ENCODE assay signal across 8 cellular contexts in the genomic region with DNA sequence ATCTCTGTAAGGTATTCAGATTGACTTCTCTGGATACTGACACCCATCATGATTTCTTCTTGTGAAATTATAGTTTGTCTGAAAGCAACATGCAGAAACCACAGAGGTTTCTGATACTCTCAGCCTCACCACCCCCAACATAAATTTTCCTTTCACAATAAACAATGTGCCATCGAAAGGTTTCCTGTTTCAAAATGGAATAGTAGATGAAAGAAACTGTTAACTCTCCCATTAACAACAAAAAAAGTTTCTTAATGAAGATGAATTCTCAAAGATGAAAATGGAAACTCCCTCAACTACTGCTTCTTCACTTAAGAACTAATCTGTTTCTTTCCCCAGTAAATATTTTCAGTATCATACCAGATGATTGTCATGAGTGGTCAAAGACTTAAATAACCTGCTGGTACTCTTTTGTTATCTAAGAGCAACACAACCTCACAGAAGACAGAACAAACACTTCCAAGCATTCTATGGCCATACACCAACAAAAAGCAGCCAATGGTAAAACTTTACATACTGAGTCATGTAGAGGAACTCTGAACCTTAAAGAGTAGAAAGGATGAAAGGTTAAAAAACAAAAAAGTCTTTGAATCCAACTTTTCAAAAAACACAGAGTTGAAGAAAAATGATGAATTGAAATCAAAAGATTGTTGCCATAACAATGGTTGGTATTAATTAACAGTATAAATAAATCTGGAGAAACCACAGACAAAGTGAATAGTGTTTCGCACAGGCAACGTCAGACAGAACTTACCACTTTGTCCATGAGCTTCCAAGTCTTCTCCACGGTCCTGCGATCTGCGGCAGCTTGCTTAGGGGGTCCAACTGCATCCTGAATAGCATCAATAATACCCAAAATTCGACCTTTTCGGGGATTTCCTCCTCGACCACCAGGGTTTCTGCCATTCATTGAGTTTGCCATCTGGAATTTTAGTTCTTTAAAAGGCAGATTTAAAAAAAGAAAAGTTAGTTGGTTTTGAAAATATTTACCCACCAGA. TPM values are rescaled to one million over a fixed set of nuclear protein-coding genes. Genes with fewer than 3 reads are reported as not detected.
DNase-seq lines count a peak whose midpoint lies in the region; ATAC-seq and TF ChIP-seq lines count a peak whose summit lies in the region.

No MANE protein-coding gene starts in this region.

- H3K9me1 ChIP-seq in IMR-90 (ENCODE audit: insufficient read depth, low read length) = peaks cover 2% of the 10 kb centered on the region; the same call in 1 of the 2 replicates

- dilution Hi-C loops in IMR-90 (cut with HindIII; ENCODE audit: low sequenced_read_pairs, unreplicated experiment) = no loop called here

- no peak overlapping the region; a peak in 1 of 4 replicates for H4K8ac ChIP-seq in IMR-90 (ENCODE audit: low read depth in 2 of 2, low read length in 2 of 2)

- no peak for TF ChIP-seq CTCF in GM13976 (IDR thresholded peaks at IDR 0.05; ENCODE audit: borderline replicate concordance, control extremely low read depth, extremely low read depth, insufficient read depth, missing control alignments)
- no peak for TF ChIP-seq CTCF in IMR-90 (conservative IDR thresholded peaks at IDR 0.05; ENCODE audit: low read depth, low read length)
- TF ChIP-seq CTCF in ascending aorta (IDR thresholded peaks at IDR 0.05) = no peak
- TF ChIP-seq CTCF in left lung (IDR thresholded peaks at IDR 0.05) = no peak
- TF ChIP-seq CTCF in thyroid gland (IDR thresholded peaks at IDR 0.05) = no peak

- peak overlapping the region; percentile 66 for H3K4ac ChIP-seq in IMR-90 (ENCODE audit: low read depth, low read length)

- H3K4me2 ChIP-seq in IMR-90 (ENCODE audit: low read depth, low read length) = peak overlapping the region; percentile 83

- H3K9me3 ChIP-seq in IMR-90 (ENCODE audit: control insufficient read depth, insufficient read depth, low read length) (no peaks in the 10 kb centered on the region), ascending aorta (no peaks in the 10 kb centered on the region), left lung (no peaks in the 10 kb centered on the region), thyroid gland (no peaks in the 10 kb centered on the region)

- H2BK20ac ChIP-seq in IMR-90 (ENCODE audit: low read depth, low read length) = peak overlapping the region; percentile 75

- TSS peak; percentile 45 for BruUV-seq in IMR-90 (replicated peaks; lab: Mats Ljungman, UMichigan)

- H3K14ac ChIP-seq in IMR-90 (replicated peaks; ENCODE audit: low read depth, low read length) = peak overlapping the region; percentile 85

- H3K27me3 ChIP-seq in IMR-90 (ENCODE audit: control insufficient read depth, insufficient read depth, low read length) (no peaks in the 10 kb centered on the region), ascending aorta (no peaks in the 10 kb centered on the region), left lung (no peaks in the 10 kb centered on the region), thyroid gland (no peaks in the 10 kb centered on the region)

- H3K18ac ChIP-seq in IMR-90 (ENCODE audit: low read depth, low read length) = peak overlapping the region; percentile 22; the same call in 1 of the 2 replicates

- no peak for TF ChIP-seq RAD21 in IMR-90 (IDR thresholded peaks at IDR 0.05; ENCODE audit: low read length)

- 20% methylated on average over 1 of the region's 9 CpGs; no CpG with 5 or more reads in 1 of the 2 experiments for WGBS in IMR-90 (ENCODE audit: extremely low coverage in 2 of 2, insufficient read length in 1 of 2), 2 experiments
- 36 to 41% methylated on average over 9 of the region's 9 CpGs for WGBS in thyroid gland, 2 donors

- H2BK15ac ChIP-seq in IMR-90 (ENCODE audit: low read depth, low read length) = no peak overlapping the region

- peak overlapping the region; percentile 97; the same call in 1 of the 2 replicates for H3K23ac ChIP-seq in IMR-90 (ENCODE audit: low read depth, low read length)

- ATAC-seq in GM21576 (IDR thresholded peaks at IDR 0.05; ENCODE audit: unreplicated experiment) (peak; percentile 31), IMR-90 (ENCODE audit: low read depth) (no peak), left lung (no peak)

- H2BK120ac ChIP-seq in IMR-90 (ENCODE audit: low read depth, low read length) = peak overlapping the region; percentile 46; the same call in 1 of the 2 replicates

- H3K9ac ChIP-seq in IMR-90 (ENCODE audit: low read depth, low read length) = peak overlapping the region; percentile 85

- 0 out of 2 replicates have a peak overlapping the region, but pooled peaks have one; percentile 41 for H3K56ac ChIP-seq in IMR-90 (ENCODE audit: extremely low read depth, insufficient read depth, low read length)

- H4K20me1 ChIP-seq in IMR-90 (ENCODE audit: insufficient read depth, low read length) = 0 out of 2 replicates have a peak, but pooled peaks cover 7% of the 10 kb centered on the region

- POLR2A ChIA-PET in IMR-90 (lab: Charles Lee; ENCODE audit: unreplicated experiment) = interaction anchor here (0.6 kb wide), 2 partner anchors 181 to 309 kb away, joined by 3 to 5 read pairs; no protein-coding TSS in a partner anchor

- TF ChIP-seq POLR2A in IMR-90 (IDR thresholded peaks at IDR 0.05; ENCODE audit: low read depth, low read length) (peak; percentile 9; the same call in 1 of the 2 replicates), thyroid gland (IDR thresholded peaks at IDR 0.05) (no peak)

- DNase-seq in GM13976 (ENCODE audit: low spot score) (peak; percentile 48), IMR-90 (peak; percentile 40), ascending aorta (ENCODE audit: low spot score in 2 of 2) (no peak), left lung (no peak), thyroid gland (no peak), putamen (ENCODE audit: low spot score) (no peak), SHP77 treated with DMSO at 0.1 percent for 48 hours (lab: John Stamatoyannopoulos, UW) (no peak)

- in situ Hi-C loops in GM13976 (cut with MboI; ENCODE audit: low sequenced_read_pairs, unreplicated experiment) (loop anchor here (25.0 kb wide), 2 partner anchors 320 to 745 kb away; no protein-coding TSS in a partner anchor), IMR-90 (cut with MboI; ENCODE audit: low sequenced_read_pairs) (no loop called here)

- H4K5ac ChIP-seq in IMR-90 (ENCODE audit: low read depth, low read length) = no peak overlapping the region

- no peak overlapping the region for H2AK5ac ChIP-seq in IMR-90 (ENCODE audit: low read depth, low read length)

- CTCF ChIA-PET in IMR-90 (lab: Yijun Ruan, JAX) = no interaction called here

- peaks cover 15 to 48% of the 10 kb centered on the region in 2 experiments for H3K79me1 ChIP-seq in IMR-90 (ENCODE audit: low read depth in 1 of 2, low read length in 2 of 2)

- intact Hi-C loops in IMR-90 (cut with micrococcal nuclease) (loop anchor here (5.0 to 10.0 kb wide), 6 partner anchors 265 to 1198 kb away; no protein-coding TSS in a partner anchor), ascending aorta (cut with DNase I) (loop anchor here (5.0 to 10.0 kb wide), 4 partner anchors 132 to 500 kb away; a partner anchor contains a TSS), left lung (cut with DNase I) (no loop called here), thyroid gland (cut with DNase I) (no loop called here)

- peaks cover 2% of the 10 kb centered on the region; the same call in 1 of the 2 replicates for H3K4me1 ChIP-seq in IMR-90 (ENCODE audit: control insufficient read depth, insufficient read depth, low read length)
- peaks cover 0 to 25% of the 10 kb centered on the region in 2 donors for H3K4me1 ChIP-seq in ascending aorta
- peaks cover 18 to 54% of the 10 kb centered on the region in 2 donors for H3K4me1 ChIP-seq in left lung
- peaks cover 40 to 45% of the 10 kb centered on the region in 2 donors for H3K4me1 ChIP-seq in thyroid gland

- H3K27ac ChIP-seq in IMR-90 (ENCODE audit: insufficient read depth, low read length) = no peak overlapping the region
- H3K27ac ChIP-seq in ascending aorta = peak overlapping the region; percentile 31 to 99
- peak overlapping the region; percentile 92 to 98 for H3K27ac ChIP-seq in left lung
- peak overlapping the region; percentile 12 to 99 (median 99) for H3K27ac ChIP-seq in thyroid gland

- peak overlapping the region; percentile 78 for H3K4me3 ChIP-seq in IMR-90 (ENCODE audit: insufficient read depth, low read depth, low read length)
- peak overlapping the region; percentile 97 to 100 for H3K4me3 ChIP-seq in ascending aorta
- peak overlapping the region; percentile 76 to 90 for H3K4me3 ChIP-seq in left lung
- peak overlapping the region in 2 of 3 donors; percentile 83 to 93 for H3K4me3 ChIP-seq in thyroid gland (replicated peaks in 1 of 3)

- H2BK5ac ChIP-seq in IMR-90 (ENCODE audit: low read depth, low read length, poor library complexity, severe bottlenecking) = peak overlapping the region; percentile 78

- H2AFZ ChIP-seq in IMR-90 (replicated peaks; ENCODE audit: low read length, poor library complexity) = no peak overlapping the region

- H3K36me3 ChIP-seq in IMR-90 (ENCODE audit: control insufficient read depth, insufficient read depth, low read length) (peaks cover 2% of the 10 kb centered on the region; the same call in 1 of the 2 replicates), ascending aorta (peaks cover 0 to 8% of the 10 kb centered on the region in 2 donors), left lung (no peaks in the 10 kb centered on the region), thyroid gland (no peaks in the 10 kb centered on the region)

- peak overlapping the region; percentile 14; the same call in 1 of the 2 replicates for H4K91ac ChIP-seq in IMR-90 (ENCODE audit: insufficient read depth, low read depth, low read length)

- H2AK9ac ChIP-seq in IMR-90 (replicated peaks; ENCODE audit: low read depth, low read length, poor library complexity) = no peak overlapping the region

TF ChIP-seq in IMR-90, 13 proteins besides CTCF, POLR2A, EP300 and RAD21 (continues in another document):
- TF ChIP-seq CHD1 (IDR thresholded peaks at IDR 0.05; ENCODE audit: low read depth, low read length) (no peak), FOS (IDR thresholded peaks at IDR 0.05; ENCODE audit: low read depth, low read length) (no peak), RFX5 (IDR thresholded peaks at IDR 0.05; ENCODE audit: low read depth, low read length) (no peak), MAZ (IDR thresholded peaks at IDR 0.05; ENCODE audit: borderline replicate concordance, low read depth, low read length) (no peak), NFE2L2 (IDR thresholded peaks at IDR 0.05; ENCODE audit: low read depth, low read length) (no peak)
- TF ChIP-seq, protein P1, sequence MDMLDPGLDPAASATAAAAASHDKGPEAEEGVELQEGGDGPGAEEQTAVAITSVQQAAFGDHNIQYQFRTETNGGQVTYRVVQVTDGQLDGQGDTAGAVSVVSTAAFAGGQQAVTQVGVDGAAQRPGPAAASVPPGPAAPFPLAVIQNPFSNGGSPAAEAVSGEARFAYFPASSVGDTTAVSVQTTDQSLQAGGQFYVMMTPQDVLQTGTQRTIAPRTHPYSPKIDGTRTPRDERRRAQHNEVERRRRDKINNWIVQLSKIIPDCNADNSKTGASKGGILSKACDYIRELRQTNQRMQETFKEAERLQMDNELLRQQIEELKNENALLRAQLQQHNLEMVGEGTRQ (IDR thresholded peaks at IDR 0.05; ENCODE audit: low read depth, low read length) = no peak

RNA-seq across cellular contexts. Expression of a gene that starts 1.9 kb away (rescaled TPM):
- total RNA-seq in IMR-90 (2012; rRNA removed) = 20.1 and 28.6 TPM in 2 replicates
- 10.1 and 10.2 TPM in 2 replicates for polyA plus RNA-seq in IMR-90 (2012; rRNA removed)
- 2.7 and 5.9 TPM in 2 replicates for polyA plus RNA-seq in IMR-90 (2012; cell fraction: cytosol; rRNA removed)
- 7.1 and 45.1 TPM in 2 replicates for polyA plus RNA-seq in IMR-90 (2012; cell fraction: nucleus; rRNA removed; ENCODE audit: low replicate concordance)
- 30.0 TPM for total RNA-seq in ascending aorta
- 10 to 100 TPM; 30.7 to 34.7 TPM for total RNA-seq in left lung
- 100 to 1,000 TPM in 1 of 4 donors, 10 to 100 TPM in 3; 61.8 to 119 (median 83.4) TPM for total RNA-seq in thyroid gland

Comparison
In these comparisons a context has a peak if more than half of its experiments do, and no peak if none do; other contexts are left out.
1. DNase-seq: peak in GM13976 (single experiment) and IMR-90 (single experiment); none in ascending aorta (0 of 2), left lung (0 of 2), thyroid gland (0 of 2), putamen (single experiment) and SHP77 treated with DMSO at 0.1 percent for 48 hours (single experiment).
2. intact Hi-C loops: an anchor here in IMR-90 (5.0 to 10.0 kb wide) and ascending aorta (5.0 to 10.0 kb wide); none called in left lung and thyroid gland.
3. Peak in every context shown above with its lines, with median percentiles within 50 percentile points of each other: H3K4me3 ChIP-seq.